Comparison of ENCODE assay signal across 26 cellular contexts in the genomic region with DNA sequence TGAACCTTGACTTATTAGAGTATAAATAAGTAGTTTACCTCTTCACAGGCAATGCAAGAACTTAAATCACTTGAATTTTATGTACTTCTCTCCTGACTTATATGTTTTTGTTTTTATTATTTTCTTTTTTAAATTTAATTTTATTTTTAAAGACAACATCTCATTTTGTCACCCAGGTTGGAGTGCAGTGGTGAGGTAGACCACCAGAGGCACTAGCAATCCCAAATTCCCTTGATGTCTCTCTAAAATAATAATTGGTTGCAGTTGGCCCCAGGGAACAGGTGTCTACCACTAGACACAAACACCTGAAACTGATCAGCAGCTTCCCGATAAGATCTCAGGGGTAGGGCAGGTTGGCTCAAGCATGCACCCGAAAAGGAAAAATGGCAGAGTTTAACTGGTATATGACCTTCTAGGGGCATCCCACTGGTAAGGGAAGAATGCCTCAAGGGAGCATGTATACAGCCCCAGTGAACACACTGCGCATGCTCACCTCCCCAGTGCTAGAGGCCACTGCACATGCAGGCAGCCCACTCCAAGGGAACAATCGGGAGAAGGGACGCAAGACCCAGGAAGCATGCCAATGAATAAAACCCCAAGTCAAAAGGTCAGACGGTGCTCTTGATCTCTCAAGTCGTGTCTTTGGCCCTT. TPM values are rescaled to one million over a fixed set of nuclear protein-coding genes. Genes with fewer than 3 reads are reported as not detected.
DNase-seq lines count a peak whose midpoint lies in the region; ATAC-seq and TF ChIP-seq lines count a peak whose summit lies in the region.
"Had no signal": no experiment of that assay in that cellular context is flagged by ENCODE, and none has a peak within 500 bp of the region (broad histone marks: within the 10 kb centered on the region; RNA-seq: fewer than 3 reads in every experiment).

No MANE protein-coding gene starts in this region.

- DNase-seq in CD14-positive monocyte (ENCODE audit: low spot score) (no peak), OCI-LY7 (ENCODE audit: low spot score) (no peak), esophagus muscularis mucosa (ENCODE audit: extremely low spot score) (peak; percentile 60), HuH-7 (ENCODE audit: low spot score) (no peak), NCI-H748 (lab: John Stamatoyannopoulos, UW; ENCODE audit: unreplicated experiment) (no peak)
- DNase-seq in stimulated activated CD4-positive, alpha-beta T cell treated with anti-CD3 and anti-CD28 coated beads, Interleukin-4, amount 100 ng/mL, for 24 hours = no peak
- DNase-seq: activated CD4-positive, alpha-beta T cell treated with anti-CD3 and anti-CD28 coated beads for 48 hours; activated CD8-positive, alpha-beta memory T cell treated with anti-CD3 and anti-CD28 coated beads, Interleukin-2, amount 10 ng/mL, durations not matched to agents 7 days and 5 days; AML-193; anterior cingulate cortex; DMS79 treated with DMSO at 0.1 percent for 48 hours; effector CD4-positive, alpha-beta T cell; kidney glomerular epithelial cell; mammary epithelial cell; NCI-H1694 treated with DMSO at 0.1 percent for 48 hours; NCI-H774; nucleus accumbens; SHP77 treated with DMSO at 0.1 percent for 48 hours; stimulated activated naive B cell treated with anti-CD40 and anti-IgM and Interleukin-4, amounts not matched to agents 10 μg/mL and 1 μg/mL and 100 μg/mL, for 72 hours; testis had no signal

- H3K27ac Mint-ChIP-seq in CD14-positive monocyte = no peak overlapping the region
- H3K27ac Mint-ChIP-seq: activated CD8-positive, alpha-beta memory T cell treated with anti-CD3 and anti-CD28 coated beads, Interleukin-2, amount 10 ng/mL, durations not matched to agents 7 days and 5 days; activated naive CD4-positive, alpha-beta T cell treated with anti-CD3 and anti-CD28 coated beads, Interleukin-2, amount 50 U/mL, for 24 hours; stimulated activated naive B cell treated with anti-CD40 and anti-IgM and Interleukin-4, amounts not matched to agents 10 μg/mL and 1 μg/mL and 100 μg/mL, for 72 hours had no signal

- TF ChIP-seq CTCF in 22Rv1 (IDR thresholded peaks at IDR 0.05) (peak; percentile 37; the same call in 1 of the 2 replicates), CD14-positive monocyte (IDR thresholded peaks at IDR 0.05) (peak; percentile 16), OCI-LY7 (conservative IDR thresholded peaks at IDR 0.05; ENCODE audit: low read length) (peak; percentile 44; the same call in 1 of the 2 replicates), esophagus muscularis mucosa (IDR thresholded peaks at IDR 0.05) (no peak)

- no peaks in the 10 kb centered on the region for H3K36me3 ChIP-seq in OCI-LY7 (ENCODE audit: insufficient read depth, low read length)
- H3K36me3 ChIP-seq in esophagus muscularis mucosa = no peaks in the 10 kb centered on the region

- BruUV-seq in OCI-LY7 (replicated peaks; lab: Mats Ljungman, UMichigan) = no TSS peak

- no peaks in the 10 kb centered on the region for H3K9me3 ChIP-seq in OCI-LY7 (ENCODE audit: low read length)
- no peaks in the 10 kb centered on the region for H3K9me3 ChIP-seq in esophagus muscularis mucosa
- H3K9me3 ChIP-seq: testis had no signal

- H4K20me1 ChIP-seq in OCI-LY7 (ENCODE audit: insufficient read depth, low read length) = 0 out of 2 replicates have a peak, but pooled peaks cover 4% of the 10 kb centered on the region

- no peak for TF ChIP-seq EP300 in esophagus muscularis mucosa (IDR thresholded peaks at IDR 0.05)

- no peaks in the 10 kb centered on the region for H3K36me3 Mint-ChIP-seq in CD14-positive monocyte
- H3K36me3 Mint-ChIP-seq: activated CD8-positive, alpha-beta memory T cell treated with anti-CD3 and anti-CD28 coated beads, Interleukin-2, amount 10 ng/mL, durations not matched to agents 7 days and 5 days; activated naive CD4-positive, alpha-beta T cell treated with anti-CD3 and anti-CD28 coated beads, Interleukin-2, amount 50 U/mL, for 24 hours had no signal

- no peaks in the 10 kb centered on the region for H3K9me2 ChIP-seq in OCI-LY7 (ENCODE audit: insufficient read depth, low read length)

- H3K4me3 ChIP-seq in OCI-LY7 (ENCODE audit: low read depth, low read length, poor library complexity, severe bottlenecking) = no peak overlapping the region
- no peak overlapping the region for H3K4me3 ChIP-seq in esophagus muscularis mucosa
- H3K4me3 ChIP-seq: smooth muscle cell, testis had no signal

- peaks cover 0 to 6% (median 0%) of the 10 kb centered on the region in 7 donors for H3K9me3 Mint-ChIP-seq in CD14-positive monocyte
- H3K9me3 Mint-ChIP-seq: activated naive CD4-positive, alpha-beta T cell treated with anti-CD3 and anti-CD28 coated beads, Interleukin-2, amount 50 U/mL, for 24 hours; stimulated activated naive B cell treated with anti-CD40 and anti-IgM and Interleukin-4, amounts not matched to agents 10 μg/mL and 1 μg/mL and 100 μg/mL, for 72 hours had no signal

- no peak overlapping the region for H2AFZ ChIP-seq in OCI-LY7 (ENCODE audit: low read length)

- no peak overlapping the region for H3K4me3 Mint-ChIP-seq in CD14-positive monocyte
- H3K4me3 Mint-ChIP-seq: activated CD8-positive, alpha-beta memory T cell treated with anti-CD3 and anti-CD28 coated beads, Interleukin-2, amount 10 ng/mL, durations not matched to agents 7 days and 5 days; activated naive CD4-positive, alpha-beta T cell treated with anti-CD3 and anti-CD28 coated beads, Interleukin-2, amount 50 U/mL, for 24 hours; stimulated activated naive B cell treated with anti-CD40 and anti-IgM and Interleukin-4, amounts not matched to agents 10 μg/mL and 1 μg/mL and 100 μg/mL, for 72 hours had no signal

- POLR2A ChIA-PET in OCI-LY7 (lab: Charles Lee) = no interaction called here

- no peaks in the 10 kb centered on the region for H3K79me2 ChIP-seq in OCI-LY7 (ENCODE audit: insufficient read depth, low read depth, low read length)

- CTCF ChIA-PET in OCI-LY7 (lab: Charles Lee; ENCODE audit: unreplicated experiment) = no interaction called here

- no peak overlapping the region for H3K4me2 ChIP-seq in OCI-LY7 (ENCODE audit: low read length)
- H3K4me2 ChIP-seq: smooth muscle cell had no signal

- no peaks in the 10 kb centered on the region for H3K4me1 Mint-ChIP-seq in CD14-positive monocyte
- H3K4me1 Mint-ChIP-seq: activated CD8-positive, alpha-beta memory T cell treated with anti-CD3 and anti-CD28 coated beads, Interleukin-2, amount 10 ng/mL, durations not matched to agents 7 days and 5 days; activated naive CD4-positive, alpha-beta T cell treated with anti-CD3 and anti-CD28 coated beads, Interleukin-2, amount 50 U/mL, for 24 hours; stimulated activated naive B cell treated with anti-CD40 and anti-IgM and Interleukin-4, amounts not matched to agents 10 μg/mL and 1 μg/mL and 100 μg/mL, for 72 hours had no signal

- 83% methylated on average over 6 of the region's 7 CpGs for WGBS in esophagus muscularis mucosa

- no peak for TF ChIP-seq POLR2A in esophagus muscularis mucosa (IDR thresholded peaks at IDR 0.05; ENCODE audit: low read depth)

- no peaks in the 10 kb centered on the region for H3K4me1 ChIP-seq in OCI-LY7 (ENCODE audit: insufficient read depth, low read length, poor library complexity, severe bottlenecking)
- no peaks in the 10 kb centered on the region for H3K4me1 ChIP-seq in esophagus muscularis mucosa
- H3K4me1 ChIP-seq: testis had no signal

- no peaks in the 10 kb centered on the region for H3K27me3 Mint-ChIP-seq in CD14-positive monocyte (ENCODE audit: low read depth in 3 of 3)
- H3K27me3 Mint-ChIP-seq: activated CD8-positive, alpha-beta memory T cell treated with anti-CD3 and anti-CD28 coated beads, Interleukin-2, amount 10 ng/mL, durations not matched to agents 7 days and 5 days; activated naive CD4-positive, alpha-beta T cell treated with anti-CD3 and anti-CD28 coated beads, Interleukin-2, amount 50 U/mL, for 24 hours; stimulated activated naive B cell treated with anti-CD40 and anti-IgM and Interleukin-4, amounts not matched to agents 10 μg/mL and 1 μg/mL and 100 μg/mL, for 72 hours had no signal

- ATAC-seq in activated CD4-positive, CD25-positive, alpha-beta regulatory T cell treated with anti-CD3 and anti-CD28 coated beads, Interleukin-2, amount 50 U/mL, for 24 hours = no peak
- ATAC-seq: activated CD8-positive, alpha-beta memory T cell treated with anti-CD3 and anti-CD28 coated beads, Interleukin-2, amount 10 ng/mL, durations not matched to agents 7 days and 5 days; esophagus mucosa; HepG2; stimulated activated naive B cell treated with anti-CD40 and anti-IgM and Interleukin-4, amounts not matched to agents 10 μg/mL and 1 μg/mL and 100 μg/mL, for 72 hours had no signal

- H3K27ac ChIP-seq in 22Rv1 = no peak overlapping the region
- no peak overlapping the region for H3K27ac ChIP-seq in OCI-LY7 (ENCODE audit: low read depth, low read length, poor library complexity, severe bottlenecking)
- no peak overlapping the region for H3K27ac ChIP-seq in esophagus muscularis mucosa (replicated peaks in 1 of 4)
- H3K27ac ChIP-seq: testis had no signal

- intact Hi-C loops in CD14-positive monocyte (cut with micrococcal nuclease) (no loop called here), OCI-LY7 (cut with micrococcal nuclease; ENCODE audit: unreplicated experiment) (no loop called here), esophagus muscularis mucosa (cut with DNase I) (no loop called here)

- no peaks in the 10 kb centered on the region for H3K27me3 ChIP-seq in esophagus muscularis mucosa
- H3K27me3 ChIP-seq: testis had no signal

RNA-seq across cellular contexts. Expression of a gene that starts 14.6 kb away (rescaled TPM):
- 1 to 10 TPM; 2.8 to 3.1 TPM for polyA plus RNA-seq in CD14-positive monocyte
- total RNA-seq in OCI-LY7 (2014; rRNA removed; shearing (Covaris generic)) = 14.8 and 17.0 TPM in 2 replicates
- 17.4 and 18.6 TPM in 2 replicates for total RNA-seq in OCI-LY7 (2022)
- 10 to 100 TPM; 13.0 to 15.4 (median 14.3) TPM for total RNA-seq in esophagus muscularis mucosa

RNA-seq across cellular contexts. Expression of a gene that starts 15.1 kb away (rescaled TPM):
- 1 to 10 TPM; 7.8 to 9.1 TPM for polyA plus RNA-seq in CD14-positive monocyte
- 10.9 and 14.6 TPM in 2 replicates for total RNA-seq in OCI-LY7 (2014; rRNA removed; shearing (Covaris generic))
- 16.4 and 17.7 TPM in 2 replicates for total RNA-seq in OCI-LY7 (2022)
- total RNA-seq in esophagus muscularis mucosa = 10 to 100 TPM; 11.9 to 23.7 (median 15.0) TPM

Comparison
In these comparisons a context has a peak if more than half of its experiments do, and no peak if none do; other contexts are left out.
1. CTCF ChIP-seq: peak in 22Rv1 (single experiment), CD14-positive monocyte (single experiment) and OCI-LY7 (single experiment); none in esophagus muscularis mucosa (0 of 3).